ENCODE assay signal across 9 cellular contexts in genomic region chr5:7745882-7746735, GRCh38.
DNase-seq lines count a peak whose midpoint lies in the region; ATAC-seq, FAIRE-seq and TF ChIP-seq lines count a peak whose summit lies in the region.
"Had no signal": no experiment of that assay in that cellular context is flagged by ENCODE, and none has a peak within 500 bp of the region (broad histone marks: within the 10 kb centered on the region; RNA-seq: fewer than 3 reads in every experiment).

No MANE protein-coding gene starts in this region.

- DNase-seq in DMS153 (lab: John Stamatoyannopoulos, UW) (peak; percentile 53), NCI-H526 (lab: John Stamatoyannopoulos, UW) (peak; percentile 18 to 84), activated T-cell treated with anti-CD3 and anti-CD28 coated beads for 48 hours (ENCODE audit: low read depth) (peak; percentile 18), osteocyte (ENCODE audit: extremely low spot score, unreplicated experiment) (no peak), GM19239 (ENCODE audit: insufficient read length, low spot score) (no peak)

- no peak for TF ChIP-seq POLR2A in gastroesophageal sphincter (IDR thresholded peaks at IDR 0.05)

- no peaks in the 10 kb centered on the region for H3K9me3 ChIP-seq in gastroesophageal sphincter

- no peaks in the 10 kb centered on the region for H3K36me3 Mint-ChIP-seq in osteocyte (ENCODE audit: unreplicated experiment)

- peaks cover 26% of the 10 kb centered on the region for H3K27me3 Mint-ChIP-seq in osteocyte (ENCODE audit: unreplicated experiment)
- H3K27me3 Mint-ChIP-seq: stimulated activated naive CD8-positive, alpha-beta T cell treated with anti-CD3 and anti-CD28 coated beads, Interleukin-15, Interleukin-2, amounts not matched to agents 100 ng/mL and 50 ng/mL, for 24 hours had no signal

- FAIRE-seq in GM19239 (lab: Jason Lieb, UNC), result no peak

- H3K4me1 Mint-ChIP-seq in osteocyte (ENCODE audit: unreplicated experiment), result no peaks in the 10 kb centered on the region

- no peaks in the 10 kb centered on the region for H3K36me3 ChIP-seq in gastroesophageal sphincter

- no peaks in the 10 kb centered on the region for H3K4me1 ChIP-seq in gastroesophageal sphincter

- H3K4me3 ChIP-seq in gastroesophageal sphincter, result no peak overlapping the region

- no peaks in the 10 kb centered on the region for H3K9me3 Mint-ChIP-seq in osteocyte (ENCODE audit: unreplicated experiment)
- H3K9me3 Mint-ChIP-seq: stimulated activated naive CD8-positive, alpha-beta T cell treated with anti-CD3 and anti-CD28 coated beads, Interleukin-15, Interleukin-2, amounts not matched to agents 100 ng/mL and 50 ng/mL, for 24 hours had no signal

- TF ChIP-seq CTCF in gastroesophageal sphincter (IDR thresholded peaks at IDR 0.05) (peak; percentile 76 to 90 (median 82)), osteocyte (IDR thresholded peaks at IDR 0.05) (peak; percentile 93)

- WGBS in gastroesophageal sphincter (ENCODE audit: low coverage in 1 of 2), 2 donors, result 39 to 49% methylated on average over 10 to 13 of the region's 14 CpGs

- no peak overlapping the region for H3K27ac Mint-ChIP-seq in osteocyte (ENCODE audit: unreplicated experiment)
- H3K27ac Mint-ChIP-seq: stimulated activated naive CD8-positive, alpha-beta T cell treated with anti-CD3 and anti-CD28 coated beads, Interleukin-15, Interleukin-2, amounts not matched to agents 100 ng/mL and 50 ng/mL, for 24 hours had no signal

- no peak overlapping the region for H3K27ac ChIP-seq in gastroesophageal sphincter

- no peak overlapping the region for H3K4me3 Mint-ChIP-seq in osteocyte (ENCODE audit: unreplicated experiment)
- H3K4me3 Mint-ChIP-seq: stimulated activated naive CD8-positive, alpha-beta T cell treated with anti-CD3 and anti-CD28 coated beads, Interleukin-15, Interleukin-2, amounts not matched to agents 100 ng/mL and 50 ng/mL, for 24 hours had no signal

- no peak for TF ChIP-seq EP300 in gastroesophageal sphincter (IDR thresholded peaks at IDR 0.05)

- no peaks in the 10 kb centered on the region for H3K27me3 ChIP-seq in gastroesophageal sphincter

- ATAC-seq in HG03354 (IDR thresholded peaks at IDR 0.05; ENCODE audit: poor library complexity, severe bottlenecking, unreplicated experiment) (peak; percentile 51), gastroesophageal sphincter (peak; percentile 46), HG03439 (IDR thresholded peaks at IDR 0.05; ENCODE audit: unreplicated experiment) (no peak)

Comparison
In these comparisons a context has a peak if more than half of its experiments do, and no peak if none do; other contexts are left out.
1. DNase-seq: peak in DMS153 (single experiment), NCI-H526 (2 of 2) and activated T-cell treated with anti-CD3 and anti-CD28 coated beads for 48 hours (single experiment); none in osteocyte (single experiment) and GM19239 (single experiment).